ENCODE assay signal across 15 cellular contexts in genomic region chr2:19887508-19887907, GRCh38. TPM values are rescaled to one million over a fixed set of nuclear protein-coding genes. Genes with fewer than 3 reads are reported as not detected.
DNase-seq lines count a peak whose midpoint lies in the region; ATAC-seq and TF ChIP-seq lines count a peak whose summit lies in the region.
"Had no signal": no experiment of that assay in that cellular context is flagged by ENCODE, and none has a peak within 500 bp of the region (broad histone marks: within the 10 kb centered on the region; RNA-seq: fewer than 3 reads in every experiment).

No MANE protein-coding gene starts in this region.

- H3K9me3 ChIP-seq in esophagus muscularis mucosa (no peaks in the 10 kb centered on the region), gastrocnemius medialis (no peaks in the 10 kb centered on the region)
- H3K9me3 ChIP-seq: A549 had no signal

- TF ChIP-seq POLR2A in esophagus muscularis mucosa (IDR thresholded peaks at IDR 0.05; ENCODE audit: low read depth) = no peak
- TF ChIP-seq POLR2A in gastrocnemius medialis (IDR thresholded peaks at IDR 0.05) = no peak

- H3K4me1 ChIP-seq in esophagus muscularis mucosa (peaks cover 0 to 9% (median 0%) of the 10 kb centered on the region in 4 donors), gastrocnemius medialis (peaks cover 0 to 9% of the 10 kb centered on the region in 2 donors)
- H3K4me1 ChIP-seq: A549 had no signal

- H3K27ac ChIP-seq in esophagus muscularis mucosa (replicated peaks in 1 of 4) = no peak overlapping the region
- H3K27ac ChIP-seq in gastrocnemius medialis = no peak overlapping the region
- H3K27ac ChIP-seq: A549, SJSA1 had no signal

- H3K27me3 ChIP-seq in esophagus muscularis mucosa (no peaks in the 10 kb centered on the region), gastrocnemius medialis (no peaks in the 10 kb centered on the region)
- H3K27me3 ChIP-seq: SJSA1 had no signal

- in situ Hi-C loops in gastrocnemius medialis (cut with MboI; ENCODE audit: low sequenced_read_pairs in 4 of 4) = no loop called here

- intact Hi-C loops in esophagus muscularis mucosa (cut with DNase I) = no loop called here
- intact Hi-C loops in gastrocnemius medialis (cut with DNase I; ENCODE audit: low total_unique reads) = no loop called here

- 84% methylated on average over 7 of the region's 7 CpGs for WGBS in esophagus muscularis mucosa

- DNase-seq in AG20443 (ENCODE audit: low spot score) (peak; percentile 3), HT-29 (ENCODE audit: low spot score) (peak; percentile 52), SK-N-DZ (ENCODE audit: low spot score) (peak; percentile 11), esophagus muscularis mucosa (ENCODE audit: extremely low spot score) (peak; percentile 74), NCI-H774 (lab: John Stamatoyannopoulos, UW) (no peak), gastrocnemius medialis (no peak), kidney tubule cell (ENCODE audit: low spot score) (no peak)
- DNase-seq: CD4-positive, CD25-positive, alpha-beta regulatory T cell; DMS53; HCEC 1CT; NCI-H1930 had no signal

- TF ChIP-seq EP300 in esophagus muscularis mucosa (IDR thresholded peaks at IDR 0.05) = no peak

- H3K36me3 ChIP-seq in esophagus muscularis mucosa (no peaks in the 10 kb centered on the region), gastrocnemius medialis (no peaks in the 10 kb centered on the region)

- H3K4me3 ChIP-seq in esophagus muscularis mucosa (no peak overlapping the region), gastrocnemius medialis (no peak overlapping the region)
- H3K4me3 ChIP-seq: A549, GM12878, SJSA1 had no signal

- no peak for TF ChIP-seq CTCF in esophagus muscularis mucosa (IDR thresholded peaks at IDR 0.05)
- no peak for TF ChIP-seq CTCF in gastrocnemius medialis (IDR thresholded peaks at IDR 0.05 in 4 of 5, conservative IDR thresholded peaks at IDR 0.05 in 1 of 5)

- ATAC-seq in gastrocnemius medialis = no peak
- ATAC-seq in GM19455 (IDR thresholded peaks at IDR 0.05; ENCODE audit: unreplicated experiment) = no peak
- ATAC-seq: A549, GM12878 had no signal

RNA-seq across cellular contexts. Expression of gene TTC32, which starts 14.3 kb away (rescaled TPM):
- total RNA-seq in HT-29 (2014; rRNA removed; shearing (Covaris generic)) = 7.0 and 9.7 TPM in 2 replicates
- 31.5 and 35.0 TPM in 2 replicates for polyA plus RNA-seq in SK-N-DZ (2014; cell fraction: cytosol; rRNA removed)
- polyA plus RNA-seq in SK-N-DZ (2014; cell fraction: nucleus; rRNA removed) = 76.4 and 81.4 TPM in 2 replicates
- total RNA-seq in esophagus muscularis mucosa = 10 to 100 TPM in 2 of 4 donors, 1 to 10 TPM in 2; 8.1 to 12.5 (median 10.2) TPM
- total RNA-seq in gastrocnemius medialis = 10 to 100 TPM in 2 of 4 donors, 1 to 10 TPM in 2; 6.6 to 19.6 (median 10.7) TPM

Comparison
In these comparisons a context has a peak if more than half of its experiments do, and no peak if none do; other contexts are left out.
1. DNase-seq: peak in AG20443 (single experiment), HT-29 (single experiment), SK-N-DZ (single experiment) and esophagus muscularis mucosa (single experiment); none in NCI-H774 (single experiment), gastrocnemius medialis (0 of 2) and kidney tubule cell (single experiment).